ENCODE assay signal across 21 cellular contexts in the genomic region with DNA sequence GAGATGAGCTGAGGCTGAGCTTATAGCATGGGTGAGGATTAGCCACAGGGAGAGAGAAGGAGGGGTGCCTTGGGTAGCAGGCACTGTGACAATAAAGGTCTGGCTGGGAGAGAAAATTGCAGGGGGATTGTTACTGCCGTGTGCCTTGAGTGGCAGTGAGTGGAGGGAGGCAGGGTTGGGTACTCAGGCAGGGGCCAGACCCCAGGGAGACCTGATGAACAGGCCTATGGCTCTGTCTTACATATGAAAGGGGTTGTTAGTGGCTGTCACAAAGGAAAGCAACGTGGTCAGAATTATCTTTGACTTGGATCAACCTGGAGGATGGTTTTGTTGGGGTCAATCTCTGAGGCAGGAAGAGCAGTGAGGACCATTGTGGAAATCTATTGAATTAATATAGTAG.
A peak's percentile ranks its signal among the peaks of the same experiment; 100 is the strongest.
DNase-seq lines count a peak whose midpoint lies in the region; ATAC-seq and TF ChIP-seq lines count a peak whose summit lies in the region.
"Had no signal": no experiment of that assay in that cellular context is flagged by ENCODE, and none has a peak within 500 bp of the region (broad histone marks: within the 10 kb centered on the region; RNA-seq: fewer than 3 reads in every experiment).

No MANE protein-coding gene starts in this region.

- H2BK5ac ChIP-seq in neuronal stem cell (ENCODE audit: low read length): no peak overlapping the region

- H3K9me3 ChIP-seq in WERI-Rb-1 (ENCODE audit: severe bottlenecking) (no peaks in the 10 kb centered on the region), neuronal stem cell (replicated peaks in 1 of 2; ENCODE audit: control insufficient read depth in 2 of 2, insufficient read depth in 1 of 2, low read depth in 1 of 2, low read length in 2 of 2) (no peaks in the 10 kb centered on the region)
- H3K9me3 ChIP-seq: BE2C, BLaER1, Caco-2 had no signal

- ATAC-seq in HG03045 (IDR thresholded peaks at IDR 0.05; ENCODE audit: unreplicated experiment) (no peak), HG02588 (IDR thresholded peaks at IDR 0.05; ENCODE audit: unreplicated experiment) (no peak), GM18858 (IDR thresholded peaks at IDR 0.05; ENCODE audit: unreplicated experiment) (no peak)

- H3K9me3 Mint-ChIP-seq in nephron progenitor cell: peaks cover under 1% of the 10 kb centered on the region

- H2AFZ ChIP-seq in neuronal stem cell (ENCODE audit: low read length): no peak overlapping the region

- no peak overlapping the region for H3K9ac ChIP-seq in neuronal stem cell (ENCODE audit: low read depth, low read length, poor library complexity)
- H3K9ac ChIP-seq: BLaER1 had no signal

- H3K14ac ChIP-seq in neuronal stem cell (ENCODE audit: low read length): no peak overlapping the region

- no peaks in the 10 kb centered on the region for H3K36me3 Mint-ChIP-seq in nephron progenitor cell (ENCODE audit: low read depth)
- H3K36me3 Mint-ChIP-seq: CD14-positive monocyte; CD4-positive, alpha-beta memory T cell; CD4-positive, CD25-positive, alpha-beta regulatory T cell; CD8-positive, alpha-beta memory T cell had no signal

- H2BK120ac ChIP-seq in neuronal stem cell (ENCODE audit: low read depth, low read length): no peak overlapping the region

- H3K4ac ChIP-seq in neuronal stem cell (ENCODE audit: low read length): no peak overlapping the region

- H3K4me1 Mint-ChIP-seq in nephron progenitor cell: peaks cover 36% of the 10 kb centered on the region
- H3K4me1 Mint-ChIP-seq: CD14-positive monocyte; CD4-positive, alpha-beta memory T cell; CD4-positive, CD25-positive, alpha-beta regulatory T cell; CD8-positive, alpha-beta memory T cell had no signal

- no peak overlapping the region for H2BK12ac ChIP-seq in neuronal stem cell (ENCODE audit: low read length)

- H2BK15ac ChIP-seq in neuronal stem cell (ENCODE audit: low read length): no peak overlapping the region

- H3K27ac ChIP-seq in WERI-Rb-1: no peak overlapping the region
- H3K27ac ChIP-seq in neuronal stem cell (replicated peaks; ENCODE audit: low read length): no peak overlapping the region
- H3K27ac ChIP-seq: BLaER1 had no signal

- H2AK5ac ChIP-seq in neuronal stem cell (ENCODE audit: low read depth, low read length): no peak overlapping the region

- H3K27ac Mint-ChIP-seq in nephron progenitor cell: peak overlapping the region; percentile 20
- H3K27ac Mint-ChIP-seq: CD14-positive monocyte; CD4-positive, alpha-beta memory T cell; CD8-positive, alpha-beta memory T cell had no signal

- H4K91ac ChIP-seq in neuronal stem cell (ENCODE audit: low read depth, low read length, poor library complexity): no peak overlapping the region

- WGBS in neuronal stem cell (ENCODE audit: extremely low coverage in 2 of 2, insufficient read length in 2 of 2, insufficient replicate concordance in 1 of 2), 2 donors: no CpG with 5 or more reads among the region's 2 CpGs

- no peak overlapping the region for H3K23ac ChIP-seq in neuronal stem cell (ENCODE audit: low read depth, low read length, poor library complexity)

- H3K4me2 ChIP-seq in neuronal stem cell (ENCODE audit: insufficient read depth, low read length, poor library complexity, severe bottlenecking): no peak overlapping the region
- H3K4me2 ChIP-seq: BLaER1 had no signal

- H3K4me1 ChIP-seq in neuronal stem cell (ENCODE audit: control insufficient read depth in 2 of 2, insufficient read depth in 1 of 2, low read depth in 1 of 2, low read length in 2 of 2): peaks cover 1 to 3% of the 10 kb centered on the region in 2 donors
- H3K4me1 ChIP-seq: BE2C, Caco-2 had no signal

- H3K4me3 ChIP-seq in WERI-Rb-1 (ENCODE audit: low read depth, low read length) (no peak overlapping the region), neuronal stem cell (ENCODE audit: low read length in 2 of 2) (no peak overlapping the region)
- H3K4me3 ChIP-seq: BLaER1 had no signal

- no peak overlapping the region for H3K4me3 Mint-ChIP-seq in nephron progenitor cell
- H3K4me3 Mint-ChIP-seq: CD14-positive monocyte; CD4-positive, alpha-beta memory T cell; CD4-positive, CD25-positive, alpha-beta regulatory T cell; CD8-positive, alpha-beta memory T cell had no signal

- H3K36me3 ChIP-seq in WERI-Rb-1: no peaks in the 10 kb centered on the region
- H3K36me3 ChIP-seq in neuronal stem cell (replicated peaks in 1 of 2; ENCODE audit: control insufficient read depth in 2 of 2, insufficient read depth in 2 of 2, low read length in 2 of 2): no peaks in the 10 kb centered on the region
- H3K36me3 ChIP-seq: BE2C, BLaER1 had no signal

- TF ChIP-seq CTCF in WERI-Rb-1 (IDR thresholded peaks at IDR 0.05; ENCODE audit: low read depth, low read length) (no peak), nephron progenitor cell (IDR thresholded peaks at IDR 0.05) (no peak)

- DNase-seq in WERI-Rb-1: peak; percentile 30
- DNase-seq in iPS-NIHi11 (ENCODE audit: low spot score): peak; percentile 24
- no peak for DNase-seq in nephron progenitor cell
- DNase-seq in neuronal stem cell (ENCODE audit: low spot score): no peak
- DNase-seq in COLO829 (ENCODE audit: low spot score): no peak
- DNase-seq: 8988T; ACHN; BE2C; C1 segment of cervical spinal cord; Caco-2; Calu3; CD4-positive, alpha-beta memory T cell; CD4-positive, CD25-positive, alpha-beta regulatory T cell; CD8-positive, alpha-beta memory T cell; DMS79 treated with DMSO at 0.1 percent for 48 hours; GF-D8 had no signal

- H3K79me1 ChIP-seq in neuronal stem cell (ENCODE audit: low read depth, low read length): no peaks in the 10 kb centered on the region

- no peaks in the 10 kb centered on the region for H3K27me3 Mint-ChIP-seq in nephron progenitor cell (ENCODE audit: low read depth, poor library complexity)

- H4K8ac ChIP-seq in neuronal stem cell (ENCODE audit: low read depth, low read length): no peak overlapping the region

- H3K18ac ChIP-seq in neuronal stem cell (ENCODE audit: low read length): peak overlapping the region; percentile 39

- no peaks in the 10 kb centered on the region for H3K27me3 ChIP-seq in WERI-Rb-1 (ENCODE audit: insufficient read depth, low read depth, severe bottlenecking)
- peaks cover 0 to 3% (median 0%) of the 10 kb centered on the region in 3 experiments for H3K27me3 ChIP-seq in neuronal stem cell (ENCODE audit: control insufficient read depth in 3 of 3, insufficient read depth in 3 of 3, low read depth in 1 of 3, low read length in 3 of 3)
- H3K27me3 ChIP-seq: BE2C, BLaER1 had no signal

Comparison
In these comparisons a context has a peak if more than half of its experiments do, and no peak if none do; other contexts are left out.
1. DNase-seq: peak in WERI-Rb-1 (single experiment) and iPS-NIHi11 (single experiment); none in nephron progenitor cell (single experiment), neuronal stem cell (single experiment) and COLO829 (single experiment).